In genomic region chr12:14395059-14395778, GRCh38 we compare ENCODE assay signal across 1 cellular context.
TF ChIP-seq lines count a peak whose summit lies in the region.

No MANE protein-coding gene starts in this region.

TF ChIP-seq in GM12878, 131 proteins besides CTCF, POLR2A, EP300 and RAD21 (continued from another document):
- TF ChIP-seq, protein P1, sequence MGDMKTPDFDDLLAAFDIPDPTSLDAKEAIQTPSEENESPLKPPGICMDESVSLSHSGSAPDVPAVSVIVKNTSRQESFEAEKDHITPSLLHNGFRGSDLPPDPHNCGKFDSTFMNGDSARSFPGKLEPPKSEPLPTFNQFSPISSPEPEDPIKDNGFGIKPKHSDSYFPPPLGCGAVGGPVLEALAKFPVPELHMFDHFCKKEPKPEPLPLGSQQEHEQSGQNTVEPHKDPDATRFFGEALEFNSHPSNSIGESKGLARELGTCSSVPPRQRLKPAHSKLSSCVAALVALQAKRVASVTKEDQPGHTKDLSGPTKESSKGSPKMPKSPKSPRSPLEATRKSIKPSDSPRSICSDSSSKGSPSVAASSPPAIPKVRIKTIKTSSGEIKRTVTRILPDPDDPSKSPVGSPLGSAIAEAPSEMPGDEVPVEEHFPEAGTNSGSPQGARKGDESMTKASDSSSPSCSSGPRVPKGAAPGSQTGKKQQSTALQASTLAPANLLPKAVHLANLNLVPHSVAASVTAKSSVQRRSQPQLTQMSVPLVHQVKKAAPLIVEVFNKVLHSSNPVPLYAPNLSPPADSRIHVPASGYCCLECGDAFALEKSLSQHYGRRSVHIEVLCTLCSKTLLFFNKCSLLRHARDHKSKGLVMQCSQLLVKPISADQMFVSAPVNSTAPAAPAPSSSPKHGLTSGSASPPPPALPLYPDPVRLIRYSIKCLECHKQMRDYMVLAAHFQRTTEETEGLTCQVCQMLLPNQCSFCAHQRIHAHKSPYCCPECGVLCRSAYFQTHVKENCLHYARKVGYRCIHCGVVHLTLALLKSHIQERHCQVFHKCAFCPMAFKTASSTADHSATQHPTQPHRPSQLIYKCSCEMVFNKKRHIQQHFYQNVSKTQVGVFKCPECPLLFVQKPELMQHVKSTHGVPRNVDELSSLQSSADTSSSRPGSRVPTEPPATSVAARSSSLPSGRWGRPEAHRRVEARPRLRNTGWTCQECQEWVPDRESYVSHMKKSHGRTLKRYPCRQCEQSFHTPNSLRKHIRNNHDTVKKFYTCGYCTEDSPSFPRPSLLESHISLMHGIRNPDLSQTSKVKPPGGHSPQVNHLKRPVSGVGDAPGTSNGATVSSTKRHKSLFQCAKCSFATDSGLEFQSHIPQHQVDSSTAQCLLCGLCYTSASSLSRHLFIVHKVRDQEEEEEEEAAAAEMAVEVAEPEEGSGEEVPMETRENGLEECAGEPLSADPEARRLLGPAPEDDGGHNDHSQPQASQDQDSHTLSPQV (IDR thresholded peaks at IDR 0.05) = 0 out of 2 replicates have a peak, but pooled peaks have one; percentile 1
- TF ChIP-seq, protein P2, sequence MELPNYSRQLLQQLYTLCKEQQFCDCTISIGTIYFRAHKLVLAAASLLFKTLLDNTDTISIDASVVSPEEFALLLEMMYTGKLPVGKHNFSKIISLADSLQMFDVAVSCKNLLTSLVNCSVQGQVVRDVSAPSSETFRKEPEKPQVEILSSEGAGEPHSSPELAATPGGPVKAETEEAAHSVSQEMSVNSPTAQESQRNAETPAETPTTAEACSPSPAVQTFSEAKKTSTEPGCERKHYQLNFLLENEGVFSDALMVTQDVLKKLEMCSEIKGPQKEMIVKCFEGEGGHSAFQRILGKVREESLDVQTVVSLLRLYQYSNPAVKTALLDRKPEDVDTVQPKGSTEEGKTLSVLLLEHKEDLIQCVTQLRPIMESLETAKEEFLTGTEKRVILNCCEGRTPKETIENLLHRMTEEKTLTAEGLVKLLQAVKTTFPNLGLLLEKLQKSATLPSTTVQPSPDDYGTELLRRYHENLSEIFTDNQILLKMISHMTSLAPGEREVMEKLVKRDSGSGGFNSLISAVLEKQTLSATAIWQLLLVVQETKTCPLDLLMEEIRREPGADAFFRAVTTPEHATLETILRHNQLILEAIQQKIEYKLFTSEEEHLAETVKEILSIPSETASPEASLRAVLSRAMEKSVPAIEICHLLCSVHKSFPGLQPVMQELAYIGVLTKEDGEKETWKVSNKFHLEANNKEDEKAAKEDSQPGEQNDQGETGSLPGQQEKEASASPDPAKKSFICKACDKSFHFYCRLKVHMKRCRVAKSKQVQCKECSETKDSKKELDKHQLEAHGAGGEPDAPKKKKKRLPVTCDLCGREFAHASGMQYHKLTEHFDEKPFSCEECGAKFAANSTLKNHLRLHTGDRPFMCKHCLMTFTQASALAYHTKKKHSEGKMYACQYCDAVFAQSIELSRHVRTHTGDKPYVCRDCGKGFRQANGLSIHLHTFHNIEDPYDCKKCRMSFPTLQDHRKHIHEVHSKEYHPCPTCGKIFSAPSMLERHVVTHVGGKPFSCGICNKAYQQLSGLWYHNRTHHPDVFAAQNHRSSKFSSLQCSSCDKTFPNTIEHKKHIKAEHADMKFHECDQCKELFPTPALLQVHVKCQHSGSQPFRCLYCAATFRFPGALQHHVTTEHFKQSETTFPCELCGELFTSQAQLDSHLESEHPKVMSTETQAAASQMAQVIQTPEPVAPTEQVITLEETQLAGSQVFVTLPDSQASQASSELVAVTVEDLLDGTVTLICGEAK (IDR thresholded peaks at IDR 0.05; ENCODE audit: borderline replicate concordance) = peak; percentile 72; the same call in 1 of the 2 replicates
- TF ChIP-seq MTA2 (IDR thresholded peaks at IDR 0.05; ENCODE audit: low read depth) (peak; percentile 53; the same call in 1 of the 2 replicates), NR2F1 (conservative IDR thresholded peaks at IDR 0.05) (0 out of 2 replicates have a peak, but pooled peaks have one; percentile 15), SMC3 (IDR thresholded peaks at IDR 0.05; ENCODE audit: borderline replicate concordance, low read length) (no peak), CBFB (IDR thresholded peaks at IDR 0.05; ENCODE audit: low read depth) (0 out of 2 replicates have a peak, but pooled peaks have one; percentile 15), BMI1 (IDR thresholded peaks at IDR 0.05; ENCODE audit: borderline replicate concordance) (0 out of 2 replicates have a peak, but pooled peaks have one; percentile 23), CHD1 (IDR thresholded peaks at IDR 0.05; ENCODE audit: low read depth, low read length) (0 out of 2 replicates have a peak, but pooled peaks have one; percentile 32), TCF7 (IDR thresholded peaks at IDR 0.05; ENCODE audit: borderline replicate concordance) (no peak), ZNF217 (IDR thresholded peaks at IDR 0.05) (peak; percentile 32; the same call in 1 of the 2 replicates), SPI1 (IDR thresholded peaks at IDR 0.05; ENCODE audit: borderline replicate concordance, insufficient read depth, low read depth, low read length) (peak; percentile 91), FOXK2 (IDR thresholded peaks at IDR 0.05) (no peak), IKZF2 (IDR thresholded peaks at IDR 0.05) (peak in 1 of 2 experiments; percentile 27; a peak in 1 of 4 replicates)
- TF ChIP-seq, protein P3, sequence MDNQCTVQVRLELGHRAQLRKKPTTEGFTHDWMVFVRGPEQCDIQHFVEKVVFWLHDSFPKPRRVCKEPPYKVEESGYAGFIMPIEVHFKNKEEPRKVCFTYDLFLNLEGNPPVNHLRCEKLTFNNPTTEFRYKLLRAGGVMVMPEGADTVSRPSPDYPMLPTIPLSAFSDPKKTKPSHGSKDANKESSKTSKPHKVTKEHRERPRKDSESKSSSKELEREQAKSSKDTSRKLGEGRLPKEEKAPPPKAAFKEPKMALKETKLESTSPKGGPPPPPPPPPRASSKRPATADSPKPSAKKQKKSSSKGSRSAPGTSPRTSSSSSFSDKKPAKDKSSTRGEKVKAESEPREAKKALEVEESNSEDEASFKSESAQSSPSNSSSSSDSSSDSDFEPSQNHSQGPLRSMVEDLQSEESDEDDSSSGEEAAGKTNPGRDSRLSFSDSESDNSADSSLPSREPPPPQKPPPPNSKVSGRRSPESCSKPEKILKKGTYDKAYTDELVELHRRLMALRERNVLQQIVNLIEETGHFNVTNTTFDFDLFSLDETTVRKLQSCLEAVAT (IDR thresholded peaks at IDR 0.05) = 0 out of 2 replicates have a peak, but pooled peaks have one; percentile 49
- TF ChIP-seq, protein P4, sequence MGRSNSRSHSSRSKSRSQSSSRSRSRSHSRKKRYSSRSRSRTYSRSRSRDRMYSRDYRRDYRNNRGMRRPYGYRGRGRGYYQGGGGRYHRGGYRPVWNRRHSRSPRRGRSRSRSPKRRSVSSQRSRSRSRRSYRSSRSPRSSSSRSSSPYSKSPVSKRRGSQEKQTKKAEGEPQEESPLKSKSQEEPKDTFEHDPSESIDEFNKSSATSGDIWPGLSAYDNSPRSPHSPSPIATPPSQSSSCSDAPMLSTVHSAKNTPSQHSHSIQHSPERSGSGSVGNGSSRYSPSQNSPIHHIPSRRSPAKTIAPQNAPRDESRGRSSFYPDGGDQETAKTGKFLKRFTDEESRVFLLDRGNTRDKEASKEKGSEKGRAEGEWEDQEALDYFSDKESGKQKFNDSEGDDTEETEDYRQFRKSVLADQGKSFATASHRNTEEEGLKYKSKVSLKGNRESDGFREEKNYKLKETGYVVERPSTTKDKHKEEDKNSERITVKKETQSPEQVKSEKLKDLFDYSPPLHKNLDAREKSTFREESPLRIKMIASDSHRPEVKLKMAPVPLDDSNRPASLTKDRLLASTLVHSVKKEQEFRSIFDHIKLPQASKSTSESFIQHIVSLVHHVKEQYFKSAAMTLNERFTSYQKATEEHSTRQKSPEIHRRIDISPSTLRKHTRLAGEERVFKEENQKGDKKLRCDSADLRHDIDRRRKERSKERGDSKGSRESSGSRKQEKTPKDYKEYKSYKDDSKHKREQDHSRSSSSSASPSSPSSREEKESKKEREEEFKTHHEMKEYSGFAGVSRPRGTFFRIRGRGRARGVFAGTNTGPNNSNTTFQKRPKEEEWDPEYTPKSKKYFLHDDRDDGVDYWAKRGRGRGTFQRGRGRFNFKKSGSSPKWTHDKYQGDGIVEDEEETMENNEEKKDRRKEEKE (IDR thresholded peaks at IDR 0.05) = no peak
TF ChIP-seq in GM12878: peak in this region for 14.
